ENCODE assay signal across 17 cellular contexts in genomic region chr1:172674831-172675613, GRCh38. TPM values are rescaled to one million over a fixed set of nuclear protein-coding genes. Genes with fewer than 3 reads are reported as not detected.
DNase-seq lines count a peak whose midpoint lies in the region; ATAC-seq, FAIRE-seq and TF ChIP-seq lines count a peak whose summit lies in the region.
"Had no signal": no experiment of that assay in that cellular context is flagged by ENCODE, and none has a peak within 500 bp of the region (broad histone marks: within the 10 kb centered on the region; RNA-seq: fewer than 3 reads in every experiment).

No MANE protein-coding gene starts in this region.

- FAIRE-seq in astrocyte (lab: Jason Lieb, UNC) (no peak), small intestine (lab: Jason Lieb, UNC) (no peak)
- FAIRE-seq: TTC549 had no signal

- H3K4me3 Mint-ChIP-seq in activated CD4-positive, alpha-beta T cell treated with anti-CD3 and anti-CD28 coated beads, Interleukin-2, amount 10 ng/mL, durations not matched to agents 24 days and 14 days: peak overlapping the region; percentile 34
- H3K4me3 Mint-ChIP-seq in astrocyte (ENCODE audit: unreplicated experiment): peak overlapping the region; percentile 27

- H3K9ac ChIP-seq in PC-3 (ENCODE audit: low read length) (no peak overlapping the region), astrocyte (ENCODE audit: low read length) (no peak overlapping the region)
- H3K9ac ChIP-seq: KMS-11 had no signal

- ATAC-seq in PC-3: no peak
- ATAC-seq: heart left ventricle had no signal

- no peaks in the 10 kb centered on the region for H3K27me3 Mint-ChIP-seq in activated CD4-positive, alpha-beta T cell treated with anti-CD3 and anti-CD28 coated beads, Interleukin-2, amount 10 ng/mL, durations not matched to agents 24 days and 14 days
- H3K27me3 Mint-ChIP-seq in astrocyte (ENCODE audit: low read depth, unreplicated experiment): no peaks in the 10 kb centered on the region

- no peaks in the 10 kb centered on the region for H3K79me2 ChIP-seq in PC-3 (ENCODE audit: low read length)
- H3K79me2 ChIP-seq in astrocyte (ENCODE audit: insufficient read depth, low read length): no peaks in the 10 kb centered on the region

- no peak overlapping the region for H3K4me3 ChIP-seq in PC-3 (ENCODE audit: low read length)
- no peak overlapping the region for H3K4me3 ChIP-seq in astrocyte (ENCODE audit: insufficient read depth, low read depth, low read length)
- H3K4me3 ChIP-seq in small intestine (ENCODE audit: low read depth in 1 of 2, low read length in 2 of 2): no peak overlapping the region
- H3K4me3 ChIP-seq: colonic mucosa, heart left ventricle, SJSA1 had no signal

- H3K27ac Mint-ChIP-seq in activated CD4-positive, alpha-beta T cell treated with anti-CD3 and anti-CD28 coated beads, Interleukin-2, amount 10 ng/mL, durations not matched to agents 24 days and 14 days: peak overlapping the region; percentile 87
- peak overlapping the region; percentile 37 for H3K27ac Mint-ChIP-seq in astrocyte (ENCODE audit: unreplicated experiment)

- H3K36me3 ChIP-seq in PC-3 (ENCODE audit: low read depth, low read length) (no peaks in the 10 kb centered on the region), astrocyte (ENCODE audit: insufficient read depth, low read length) (no peaks in the 10 kb centered on the region), small intestine (ENCODE audit: control insufficient read depth in 2 of 2, insufficient read depth in 2 of 2, low read length in 2 of 2) (no peaks in the 10 kb centered on the region)
- H3K36me3 ChIP-seq: colonic mucosa, heart left ventricle, SJSA1 had no signal

- H3K4me1 ChIP-seq in PC-3 (ENCODE audit: insufficient read depth, low read length) (peaks cover 15% of the 10 kb centered on the region), astrocyte (ENCODE audit: insufficient read depth, low read length) (no peaks in the 10 kb centered on the region), small intestine (ENCODE audit: control insufficient read depth in 2 of 2, insufficient read depth in 1 of 2, low read depth in 1 of 2, low read length in 1 of 2) (no peaks in the 10 kb centered on the region)
- H3K4me1 ChIP-seq: colonic mucosa, SJSA1 had no signal

- no peaks in the 10 kb centered on the region for H3K9me3 Mint-ChIP-seq in activated CD4-positive, alpha-beta T cell treated with anti-CD3 and anti-CD28 coated beads, Interleukin-2, amount 10 ng/mL, durations not matched to agents 24 days and 14 days
- H3K9me3 Mint-ChIP-seq in astrocyte (ENCODE audit: unreplicated experiment): no peaks in the 10 kb centered on the region

- no peaks in the 10 kb centered on the region for H3K9me2 ChIP-seq in PC-3 (replicated peaks; ENCODE audit: low read length)

- POLR2A ChIA-PET in PC-3 (lab: Charles Lee; ENCODE audit: unreplicated experiment): interaction anchor here (0.6 kb wide), 1 partner anchor 23 kb away, joined by 3 read pairs; no protein-coding TSS in a partner anchor

- H4K20me1 ChIP-seq in PC-3 (ENCODE audit: low read length): no peaks in the 10 kb centered on the region
- no peaks in the 10 kb centered on the region for H4K20me1 ChIP-seq in astrocyte (ENCODE audit: insufficient read depth, low read length)

- H3K9me3 ChIP-seq in PC-3 (ENCODE audit: low read length) (no peaks in the 10 kb centered on the region), astrocyte (ENCODE audit: insufficient read depth, low read depth, low read length) (no peaks in the 10 kb centered on the region), small intestine (ENCODE audit: control insufficient read depth, low read depth) (no peaks in the 10 kb centered on the region)
- H3K9me3 ChIP-seq: colonic mucosa, SJSA1 had no signal

- 50 to 54% (median 52%) methylated on average over 4 of the region's 4 CpGs for WGBS in small intestine, 3 donors

- CTCF ChIA-PET in PC-3 (lab: Charles Lee): interaction anchor here (0.6 kb wide), 1 partner anchor 1011 kb away, joined by 6 read pairs; no protein-coding TSS in a partner anchor

- BruUV-seq in PC-3 (replicated peaks; lab: Mats Ljungman, UMichigan): no TSS peak

- intact Hi-C loops in activated CD4-positive, alpha-beta T cell treated with anti-CD3 and anti-CD28 coated beads, Interleukin-2, amount 10 ng/mL, durations not matched to agents 24 days and 14 days (cut with micrococcal nuclease): loop anchor here (1.0 to 10.0 kb wide), 4 partner anchors 16 to 160 kb away; partner anchors contain the start of gene FASLG
- intact Hi-C loops in PC-3 (cut with micrococcal nuclease): no loop called here

- no peaks in the 10 kb centered on the region for H3F3A ChIP-seq in PC-3 (ENCODE audit: low read length, unreplicated experiment)

- peak; percentile 70 for DNase-seq in activated CD4-positive, alpha-beta T cell treated with anti-CD3 and anti-CD28 coated beads, Interleukin-2, amount 10 ng/mL, durations not matched to agents 24 days and 14 days
- DNase-seq in activated CD4-positive, alpha-beta T cell treated with anti-CD3 and anti-CD28 coated beads, Interleukin-2, amount 50 U/mL, for 4 hours: no peak
- DNase-seq in PC-3: no peak
- DNase-seq in astrocyte (ENCODE audit: low read depth): peak; percentile 20
- DNase-seq in small intestine: peak; percentile 38
- DNase-seq in NCI-H226: no peak
- no peak for DNase-seq in NCI-H2107 treated with DMSO at 0.1 percent for 48 hours (lab: John Stamatoyannopoulos, UW; ENCODE audit: unreplicated experiment)
- no peak for DNase-seq in LoVo (ENCODE audit: low spot score)
- DNase-seq: aorta, colonic mucosa, heart left ventricle had no signal

- H3K4me1 Mint-ChIP-seq in activated CD4-positive, alpha-beta T cell treated with anti-CD3 and anti-CD28 coated beads, Interleukin-2, amount 10 ng/mL, durations not matched to agents 24 days and 14 days: peaks cover 79% of the 10 kb centered on the region
- peaks cover 36% of the 10 kb centered on the region for H3K4me1 Mint-ChIP-seq in astrocyte (ENCODE audit: low read depth, unreplicated experiment)

- H3K4me2 ChIP-seq in PC-3 (ENCODE audit: low read length): no peak overlapping the region
- H3K4me2 ChIP-seq in astrocyte (ENCODE audit: low read length): no peak overlapping the region
- H3K4me2 ChIP-seq: KMS-11 had no signal

- TF ChIP-seq CTCF in PC-3 (conservative IDR thresholded peaks at IDR 0.05; ENCODE audit: low read depth, low read length) (no peak), astrocyte (IDR thresholded peaks at IDR 0.05; ENCODE audit: insufficient read depth, low read depth, low read length) (no peak)

- H2AFZ ChIP-seq in PC-3 (ENCODE audit: low read length) (peak overlapping the region; percentile 1; the same call in 1 of the 2 replicates), astrocyte (ENCODE audit: low read depth, low read length) (no peak overlapping the region)

- H3K27ac ChIP-seq in PC-3 (ENCODE audit: low read length): no peak overlapping the region
- H3K27ac ChIP-seq in astrocyte (ENCODE audit: low read depth, low read length): no peak overlapping the region
- no peak overlapping the region for H3K27ac ChIP-seq in small intestine (ENCODE audit: low read depth in 1 of 2, low read length in 1 of 2)
- H3K27ac ChIP-seq: colonic mucosa, KMS-11, SJSA1 had no signal

- H3K27me3 ChIP-seq in PC-3 (ENCODE audit: low read length) (no peaks in the 10 kb centered on the region), astrocyte (ENCODE audit: insufficient read depth, low read length) (no peaks in the 10 kb centered on the region), small intestine (ENCODE audit: control insufficient read depth in 2 of 2, insufficient read depth in 2 of 2, low read length in 2 of 2) (no peaks in the 10 kb centered on the region)
- H3K27me3 ChIP-seq: colonic mucosa, SJSA1 had no signal

- H3K36me3 Mint-ChIP-seq in activated CD4-positive, alpha-beta T cell treated with anti-CD3 and anti-CD28 coated beads, Interleukin-2, amount 10 ng/mL, durations not matched to agents 24 days and 14 days (ENCODE audit: low read depth): peaks cover 22% of the 10 kb centered on the region
- no peaks in the 10 kb centered on the region for H3K36me3 Mint-ChIP-seq in astrocyte (ENCODE audit: low read depth, unreplicated experiment)

RNA-seq across cellular contexts. Expression of gene FASLG, which starts 16.1 kb away (rescaled TPM):
- total RNA-seq in activated CD4-positive, alpha-beta T cell treated with anti-CD3 and anti-CD28 coated beads, Interleukin-2, amount 10 ng/mL, durations not matched to agents 24 days and 14 days: 54.4 and 55.9 TPM in 2 replicates
- 0.04 TPM in 1 of 2 replicates, not detected in the other for total RNA-seq in PC-3 (2014; rRNA removed)
- total RNA-seq in astrocyte: not detected in 2 replicates
- 1 to 10 TPM in 1 of 3 donors, under 1 TPM in 1, not detected in 1; 0.09 to 1.4 TPM for polyA plus RNA-seq in small intestine
- total RNA-seq: A172, NCI-H460, OCI-LY7, SJSA1 had no signal
- polyA plus RNA-seq: aorta, heart left ventricle had no signal

Comparison
In these comparisons a context has a peak if more than half of its experiments do, and no peak if none do; other contexts are left out.
1. DNase-seq: peak in activated CD4-positive, alpha-beta T cell treated with anti-CD3 and anti-CD28 coated beads, Interleukin-2, amount 10 ng/mL, durations not matched to agents 24 days and 14 days (single experiment), astrocyte (single experiment) and small intestine (single experiment); none in activated CD4-positive, alpha-beta T cell treated with anti-CD3 and anti-CD28 coated beads, Interleukin-2, amount 50 U/mL, for 4 hours (0 of 2), PC-3 (single experiment), NCI-H226 (single experiment), NCI-H2107 treated with DMSO at 0.1 percent for 48 hours (single experiment) and LoVo (single experiment).
2. RNA of gene FASLG, which starts 16.1 kb away (total RNA-seq): 54.4 to 55.9 TPM in activated CD4-positive, alpha-beta T cell treated with anti-CD3 and anti-CD28 coated beads, Interleukin-2, amount 10 ng/mL, durations not matched to agents 24 days and 14 days; not detected in astrocyte and 0.04 TPM in PC-3; every median in the first group is over 10 times any median in the second.